ENCODE assay signal across 16 cellular contexts in the genomic region with DNA sequence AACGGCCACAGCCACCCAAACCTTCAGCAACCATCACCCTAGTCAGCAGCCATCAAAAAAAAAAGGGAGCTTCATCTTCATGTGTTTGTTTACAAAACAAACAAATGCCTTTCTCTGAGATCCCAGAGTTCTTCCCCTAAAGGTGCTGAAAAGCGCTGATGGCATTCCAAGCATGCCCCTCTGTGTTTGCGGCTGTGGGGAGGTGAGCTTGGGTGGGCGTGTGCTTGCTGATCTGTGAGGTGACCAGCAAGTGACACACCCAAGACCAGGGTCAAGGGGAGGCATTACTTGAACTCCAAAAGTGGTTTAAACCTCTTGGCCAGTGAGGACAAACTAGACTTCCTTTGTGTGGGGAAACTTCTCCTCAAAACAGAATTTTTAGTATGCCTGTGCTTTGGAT.
DNase-seq lines count a peak whose midpoint lies in the region; ATAC-seq, FAIRE-seq and TF ChIP-seq lines count a peak whose summit lies in the region.
"Had no signal": no experiment of that assay in that cellular context is flagged by ENCODE, and none has a peak within 500 bp of the region (broad histone marks: within the 10 kb centered on the region; RNA-seq: fewer than 3 reads in every experiment).

No MANE protein-coding gene starts in this region.

- no peaks in the 10 kb centered on the region for H3K27me3 ChIP-seq in skeletal muscle satellite cell (ENCODE audit: control insufficient read depth, insufficient read depth, low read length)

- H3K4me2 ChIP-seq in skeletal muscle satellite cell (ENCODE audit: low read length): peak overlapping the region; percentile 45

- intact Hi-C loops in kidney (cut with DNase I): no loop called here

- H3K4me3 ChIP-seq in kidney (ENCODE audit: low read length in 2 of 2): no peak overlapping the region
- H3K4me3 ChIP-seq in skeletal muscle satellite cell (ENCODE audit: low read length): no peak overlapping the region

- H3K36me3 ChIP-seq in kidney (ENCODE audit: control insufficient read depth in 1 of 2, insufficient read depth in 2 of 2, low read length in 2 of 2) (no peaks in the 10 kb centered on the region), skeletal muscle satellite cell (ENCODE audit: insufficient read depth, low read length) (no peaks in the 10 kb centered on the region)

- no peak overlapping the region for H3K9ac ChIP-seq in kidney (ENCODE audit: low read length in 2 of 2)
- H3K9ac ChIP-seq in skeletal muscle satellite cell (ENCODE audit: low read depth, low read length): peak overlapping the region; percentile 30

- ATAC-seq in stimulated activated naive CD8-positive, alpha-beta T cell treated with anti-CD3 and anti-CD28 coated beads, Interleukin-15, Interleukin-2, amounts not matched to agents 100 U/mL and 50 U/mL, for 24 hours: no peak
- ATAC-seq in HG02884 (IDR thresholded peaks at IDR 0.05; ENCODE audit: unreplicated experiment) (no peak), HG03159 (IDR thresholded peaks at IDR 0.05; ENCODE audit: unreplicated experiment) (no peak)

- H3K4me1 ChIP-seq in kidney (ENCODE audit: control insufficient read depth in 1 of 2, insufficient read depth in 1 of 2, low read depth in 1 of 2, low read length in 2 of 2) (peaks cover 0 to 2% of the 10 kb centered on the region in 2 donors), skeletal muscle satellite cell (ENCODE audit: control insufficient read depth, insufficient read depth, low read length) (peaks cover 36% of the 10 kb centered on the region)

- peak overlapping the region; percentile 32 to 46 for H3K27ac ChIP-seq in kidney (ENCODE audit: low read depth in 2 of 2, low read length in 2 of 2)

- DNase-seq in ELF-1 (ENCODE audit: low read depth, low spot score) (peak; percentile 90), astrocyte of the hippocampus (ENCODE audit: low read depth, low spot score) (peak; percentile 53), kidney (no peak), HUDEP-2 (lab: John Stamatoyannopoulos, UW; ENCODE audit: unreplicated experiment in 76 of 76) (no peak)
- no peak for DNase-seq in stimulated activated naive CD8-positive, alpha-beta T cell treated with anti-CD3 and anti-CD28 coated beads, Interleukin-15, Interleukin-2, amounts not matched to agents 100 U/mL and 50 U/mL, for 24 hours
- DNase-seq: activated CD4-positive, alpha-beta T cell treated with anti-CD3 and anti-CD28 coated beads, Interleukin-2, amount 50 U/mL, for 4 hours; activated T-cell treated with anti-CD3 and anti-CD28 coated beads, Interleukin-2, amount 50 U/mL, for 24 hours; GOT3; kidney glomerular epithelial cell; naive B cell; NCI-H526 treated with DMSO at 0.1 percent for 48 hours had no signal

- TF ChIP-seq CTCF in kidney (IDR thresholded peaks at IDR 0.05; ENCODE audit: borderline replicate concordance, extremely low read depth, insufficient read depth): no peak

- no peak for FAIRE-seq in kidney (lab: Jason Lieb, UNC)
- FAIRE-seq: GM12891, TTC549 had no signal

- H3K9me3 ChIP-seq in kidney (ENCODE audit: control insufficient read depth in 1 of 2, low read length in 2 of 2): no peaks in the 10 kb centered on the region
- H3K9me3 ChIP-seq in skeletal muscle satellite cell (replicated peaks; ENCODE audit: low read length): no peaks in the 10 kb centered on the region

Comparison
In these comparisons a context has a peak if more than half of its experiments do, and no peak if none do; other contexts are left out.
1. DNase-seq: peak in ELF-1 (single experiment) and astrocyte of the hippocampus (single experiment); none in kidney (single experiment), stimulated activated naive CD8-positive, alpha-beta T cell treated with anti-CD3 and anti-CD28 coated beads, Interleukin-15, Interleukin-2, amounts not matched to agents 100 U/mL and 50 U/mL, for 24 hours (single experiment) and HUDEP-2 (0 of 76).